In genomic region chr14:88002421-88002820, GRCh38 we compare ENCODE assay signal across 11 cellular contexts. TPM values are rescaled to one million over a fixed set of nuclear protein-coding genes. Genes with fewer than 3 reads are reported as not detected.
A peak's percentile ranks its signal among the peaks of the same experiment; 100 is the strongest.
DNase-seq lines count a peak whose midpoint lies in the region; ATAC-seq and TF ChIP-seq lines count a peak whose summit lies in the region.
"Had no signal": no experiment of that assay in that cellular context is flagged by ENCODE, and none has a peak within 500 bp of the region (broad histone marks: within the 10 kb centered on the region; RNA-seq: fewer than 3 reads in every experiment).

No MANE protein-coding gene starts in this region.

- no peak overlapping the region for H3K4me3 ChIP-seq in DND-41 (ENCODE audit: low read depth in 1 of 2, low read length in 2 of 2)
- H3K4me3 ChIP-seq: heart left ventricle, SJSA1 had no signal

- H3K4me3 Mint-ChIP-seq in T-helper 2 cell treated with Interferon-gamma antibody and Interleukin-4, amounts not matched to agents 5 μg/mL and 100 μg/mL, for 36 hours = peak overlapping the region; percentile 25
- no peak overlapping the region for H3K4me3 Mint-ChIP-seq in naive B cell

- H3K9ac ChIP-seq in DND-41 (ENCODE audit: low read depth, low read length) = no peak overlapping the region

- peaks cover 11% of the 10 kb centered on the region for H3K36me3 Mint-ChIP-seq in T-helper 2 cell treated with Interferon-gamma antibody and Interleukin-4, amounts not matched to agents 5 μg/mL and 100 μg/mL, for 36 hours (ENCODE audit: low read depth)
- no peaks in the 10 kb centered on the region for H3K36me3 Mint-ChIP-seq in naive B cell

- H3K9me3 ChIP-seq in DND-41 (ENCODE audit: insufficient read depth, low read length, severe bottlenecking) = no peaks in the 10 kb centered on the region
- H3K9me3 ChIP-seq: heart left ventricle, SJSA1 had no signal

- TF ChIP-seq CTCF in DND-41 (IDR thresholded peaks at IDR 0.05; ENCODE audit: borderline replicate concordance, extremely low read depth, low read length, poor library complexity, severe bottlenecking) = no peak

- H3K4me1 ChIP-seq in DND-41 (ENCODE audit: insufficient read depth, low read length) = peaks cover 49% of the 10 kb centered on the region
- H3K4me1 ChIP-seq: SJSA1 had no signal

- no peaks in the 10 kb centered on the region for H4K20me1 ChIP-seq in DND-41 (ENCODE audit: insufficient read depth, low read length)

- peaks cover 37% of the 10 kb centered on the region for H3K4me1 Mint-ChIP-seq in T-helper 2 cell treated with Interferon-gamma antibody and Interleukin-4, amounts not matched to agents 5 μg/mL and 100 μg/mL, for 36 hours (ENCODE audit: low read depth)
- H3K4me1 Mint-ChIP-seq in naive B cell = peaks cover 39 to 53% (median 46%) of the 10 kb centered on the region in 3 donors

- ATAC-seq in DND-41 (ENCODE audit: insufficient read depth, low read depth) = peak; percentile 47
- peak; percentile 24 for ATAC-seq in HG03139 (IDR thresholded peaks at IDR 0.05; ENCODE audit: unreplicated experiment)
- no peak for ATAC-seq in naive B cell (ENCODE audit: low read depth in 2 of 2)
- no peak for ATAC-seq in GM21367 (IDR thresholded peaks at IDR 0.05; ENCODE audit: unreplicated experiment)
- ATAC-seq in activated CD4-positive, CD25-positive, alpha-beta regulatory T cell treated with anti-CD3 and anti-CD28 coated beads, Interleukin-2, amount 50 U/mL, for 24 hours = no peak
- no peak for ATAC-seq in GM21390 (IDR thresholded peaks at IDR 0.05; ENCODE audit: unreplicated experiment)

- peak overlapping the region; percentile 41; the same call in 1 of the 2 replicates for H2AFZ ChIP-seq in DND-41 (ENCODE audit: low read depth, low read length)

- no peaks in the 10 kb centered on the region for H3K9me3 Mint-ChIP-seq in T-helper 2 cell treated with Interferon-gamma antibody and Interleukin-4, amounts not matched to agents 5 μg/mL and 100 μg/mL, for 36 hours
- H3K9me3 Mint-ChIP-seq in naive B cell = peaks cover 0 to 7% (median 0%) of the 10 kb centered on the region in 7 donors

- 0 out of 2 replicates have a peak overlapping the region, but pooled peaks have one; percentile 10 for H3K4me2 ChIP-seq in DND-41 (ENCODE audit: insufficient read depth, low read length)

- DNase-seq in DND-41 = peak; percentile 73
- DNase-seq in T-helper 2 cell treated with Interferon-gamma antibody and Interleukin-4, amounts not matched to agents 5 μg/mL and 100 μg/mL, for 36 hours (ENCODE audit: low spot score) = no peak
- no peak for DNase-seq in naive B cell
- no peak for DNase-seq in NCI-H524 (lab: John Stamatoyannopoulos, UW)
- DNase-seq: heart left ventricle, small intestine had no signal

- H3K27ac ChIP-seq in DND-41 (ENCODE audit: low read length) = peak overlapping the region; percentile 58
- H3K27ac ChIP-seq: SJSA1 had no signal

- H3K27me3 ChIP-seq in DND-41 (ENCODE audit: insufficient read depth, low read length, poor library complexity) = no peaks in the 10 kb centered on the region
- H3K27me3 ChIP-seq: heart left ventricle, SJSA1 had no signal

- no peaks in the 10 kb centered on the region for H3K36me3 ChIP-seq in DND-41 (ENCODE audit: insufficient read depth, low read length)
- H3K36me3 ChIP-seq: heart left ventricle, SJSA1 had no signal

- peaks cover 2% of the 10 kb centered on the region for H3K27me3 Mint-ChIP-seq in T-helper 2 cell treated with Interferon-gamma antibody and Interleukin-4, amounts not matched to agents 5 μg/mL and 100 μg/mL, for 36 hours (ENCODE audit: low read depth)
- H3K27me3 Mint-ChIP-seq in naive B cell = no peaks in the 10 kb centered on the region

- H3K27ac Mint-ChIP-seq in T-helper 2 cell treated with Interferon-gamma antibody and Interleukin-4, amounts not matched to agents 5 μg/mL and 100 μg/mL, for 36 hours = peak overlapping the region; percentile 56
- peak overlapping the region in 5 of 6 donors; percentile 36 to 91 (median 80) for H3K27ac Mint-ChIP-seq in naive B cell

- peaks cover 4% of the 10 kb centered on the region for H3K79me2 ChIP-seq in DND-41 (ENCODE audit: insufficient read depth, low read length)

RNA-seq across cellular contexts. Expression of gene GPR65, which starts 2.5 kb away (rescaled TPM):
- polyA plus RNA-seq in naive B cell (ENCODE audit: low read depth in 6 of 6) = 10 to 100 TPM; 14.2 to 32.3 (median 18.8) TPM

RNA-seq across cellular contexts. Expression of gene GALC, which starts 9.4 kb away (rescaled TPM):
- 1 to 10 TPM; 3.6 to 9.4 (median 6.5) TPM for polyA plus RNA-seq in naive B cell (ENCODE audit: low read depth in 6 of 6)

Comparison
In these comparisons a context has a peak if more than half of its experiments do, and no peak if none do; other contexts are left out.
1. ATAC-seq: peak in DND-41 (single experiment) and HG03139 (single experiment); none in naive B cell (0 of 2), GM21367 (single experiment), activated CD4-positive, CD25-positive, alpha-beta regulatory T cell treated with anti-CD3 and anti-CD28 coated beads, Interleukin-2, amount 50 U/mL, for 24 hours (0 of 2) and GM21390 (single experiment).